ENCODE assay signal across 19 cellular contexts in the genomic region with DNA sequence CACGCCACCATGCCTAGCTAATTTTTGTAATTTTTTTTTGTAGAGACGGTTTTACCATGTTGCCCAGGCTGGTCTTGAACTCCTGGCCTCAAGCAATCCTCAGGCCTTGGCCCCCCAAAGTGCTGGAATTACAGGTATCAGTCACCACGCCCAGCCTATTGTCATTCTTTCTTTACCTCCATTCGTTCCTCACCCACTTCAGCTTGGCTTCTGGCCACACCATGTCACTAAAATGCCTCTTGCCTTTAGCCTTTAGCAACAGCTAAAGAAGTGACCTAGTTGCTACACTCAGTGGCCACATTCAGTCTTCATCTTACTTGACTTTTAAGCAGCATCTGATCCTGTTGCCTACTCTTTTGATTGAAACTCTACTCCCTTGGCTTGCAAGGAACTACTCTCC. TPM values are rescaled to one million over a fixed set of nuclear protein-coding genes. Genes with fewer than 3 reads are reported as not detected.
DNase-seq lines count a peak whose midpoint lies in the region; ATAC-seq, FAIRE-seq and TF ChIP-seq lines count a peak whose summit lies in the region.
"Had no signal": no experiment of that assay in that cellular context is flagged by ENCODE, and none has a peak within 500 bp of the region (broad histone marks: within the 10 kb centered on the region; RNA-seq: fewer than 3 reads in every experiment).

No MANE protein-coding gene starts in this region.

- no peak overlapping the region for H3K4me3 ChIP-seq in H1 (ENCODE audit: extremely low read depth in 1 of 4, insufficient read depth in 2 of 4, low read depth in 3 of 4, low read length in 4 of 4)
- H3K4me3 ChIP-seq in spleen, result no peak overlapping the region
- no peak overlapping the region for H3K4me3 ChIP-seq in breast epithelium
- H3K4me3 ChIP-seq: BLaER1, GM12878 had no signal

- H4K91ac ChIP-seq in H1 (replicated peaks; ENCODE audit: insufficient read length, low read length), result no peak overlapping the region

- no peaks in the 10 kb centered on the region for H4K20me1 ChIP-seq in H1 (replicated peaks in 1 of 2; ENCODE audit: control insufficient read depth in 1 of 2, insufficient read depth in 2 of 2, low read length in 2 of 2)

- no peak overlapping the region for H4K8ac ChIP-seq in H1 (ENCODE audit: extremely low read depth, insufficient read depth, low read length)

- H3K4ac ChIP-seq in H1 (replicated peaks; ENCODE audit: insufficient read length, low read depth, low read length), result peak overlapping the region; percentile 57

- no peak overlapping the region for H3K23ac ChIP-seq in H1 (ENCODE audit: insufficient read length)

- H2BK12ac ChIP-seq in H1 (ENCODE audit: low read depth, low read length), result peak overlapping the region; percentile 71; the same call in 1 of the 2 replicates

- H3K27me3 ChIP-seq in H1 (replicated peaks in 1 of 4; ENCODE audit: control insufficient read depth in 3 of 4, extremely low read depth in 1 of 4, insufficient read depth in 3 of 4, low read length in 3 of 4) (peaks cover 1 to 17% (median 10%) of the 10 kb centered on the region in 4 experiments; a peak in 3 of 7 replicates), spleen (replicated peaks in 1 of 7) (peaks cover 0 to 23% (median 0%) of the 10 kb centered on the region in 7 donors), breast epithelium (no peaks in the 10 kb centered on the region)

- no peak overlapping the region for H4K5ac ChIP-seq in H1 (ENCODE audit: insufficient read length, low read depth, low read length)

- no peak for TF ChIP-seq CTCF in H1 (IDR thresholded peaks at IDR 0.05; ENCODE audit: control extremely low read depth in 1 of 3, insufficient read depth in 1 of 3, low read depth in 1 of 3, low read length in 3 of 3)
- no peak for TF ChIP-seq CTCF in spleen (IDR thresholded peaks at IDR 0.05 in 8 of 11, conservative IDR thresholded peaks at IDR 0.05 in 3 of 11)
- no peak for TF ChIP-seq CTCF in breast epithelium (IDR thresholded peaks at IDR 0.05)

- 75% methylated on average over 4 of the region's 4 CpGs; no CpG with 5 or more reads in 1 of the 2 experiments for WGBS in H1 (ENCODE audit: extremely low coverage in 1 of 2, insufficient coverage in 1 of 2, insufficient read length in 1 of 2, insufficient replicate concordance in 2 of 2, low coverage in 1 of 2, low lambda C conversion rate in 2 of 2, missing lambda C conversion rate in 1 of 2), 2 experiments
- WGBS in spleen, 5 donors, result 75 to 90% (median 83%) methylated on average over 4 of the region's 4 CpGs

- H3K23me2 ChIP-seq in H1 (ENCODE audit: low read depth, low read length), result peaks cover 6% of the 10 kb centered on the region

- no peaks in the 10 kb centered on the region for H3K79me1 ChIP-seq in H1 (ENCODE audit: low read depth, low read length)

- no peak overlapping the region for H3K27ac Mint-ChIP-seq in activated T-helper 2 cell treated with anti-CD3 and anti-CD28 coated beads, Interferon-gamma antibody, Interleukin-2, Interleukin-4, amounts not matched to agents 10 μg/mL and 5 μg/mL and 100 μg/mL, durations not matched to agents 14 hours and 24 hours and 36 hours
- H3K27ac Mint-ChIP-seq: CD14-positive monocyte; CD8-positive, alpha-beta T cell; H9 had no signal

- DNase-seq in ELF-1 (ENCODE audit: low read depth, low spot score), result peak; percentile 17
- DNase-seq in H1 (ENCODE audit: low read depth in 1 of 2, low spot score in 2 of 2), result no peak
- peak; percentile 32 for DNase-seq in spleen
- DNase-seq in activated T-helper 2 cell treated with anti-CD3 and anti-CD28 coated beads, Interferon-gamma antibody, Interleukin-2, Interleukin-4, amounts not matched to agents 10 μg/mL and 5 μg/mL and 100 μg/mL, durations not matched to agents 14 hours and 24 hours and 36 hours (ENCODE audit: low spot score), result no peak
- no peak for DNase-seq in T1000 (lab: John Stamatoyannopoulos, UW)
- no peak for DNase-seq in breast epithelium (ENCODE audit: low spot score in 2 of 2)
- DNase-seq: 8988T; Calu3; CD8-positive, alpha-beta T cell; DMS79 treated with DMSO at 0.1 percent for 48 hours; GOT3; H9 had no signal

- H2BK15ac ChIP-seq in H1 (ENCODE audit: low read length), result no peak overlapping the region

- H2BK20ac ChIP-seq in H1 (ENCODE audit: low read length), result 0 out of 2 replicates have a peak overlapping the region, but pooled peaks have one; percentile 80

- H3K27me3 Mint-ChIP-seq in activated T-helper 2 cell treated with anti-CD3 and anti-CD28 coated beads, Interferon-gamma antibody, Interleukin-2, Interleukin-4, amounts not matched to agents 10 μg/mL and 5 μg/mL and 100 μg/mL, durations not matched to agents 14 hours and 24 hours and 36 hours (ENCODE audit: low read depth), result peaks cover 49% of the 10 kb centered on the region

- no peak overlapping the region; the same call in 1 of the 2 replicates for H2BK5ac ChIP-seq in H1 (ENCODE audit: low read depth, low read length)

- no peak overlapping the region for H3K9ac ChIP-seq in H1 (replicated peaks in 1 of 4; ENCODE audit: extremely low read depth in 1 of 4, low read depth in 3 of 4, low read length in 3 of 4)
- H3K9ac ChIP-seq: BLaER1 had no signal

- POLR2A ChIA-PET in H1 (lab: Charles Lee; ENCODE audit: partially characterized antibody), result interaction anchor here (0.9 kb wide), 1 partner anchor 53 kb away, joined by 4 read pairs; no protein-coding TSS in a partner anchor

- CTCF ChIA-PET in H1 (lab: Charles Lee; ENCODE audit: partially characterized antibody), result interaction anchor here (0.6 to 12.0 kb wide), 10 partner anchors 9 to 92 kb away, joined by 3 to 176 read pairs (median 4); no protein-coding TSS in a partner anchor

- H3K79me2 ChIP-seq in H1 (ENCODE audit: control insufficient read depth in 1 of 2, insufficient read depth in 2 of 2, low read length in 2 of 2), result no peaks in the 10 kb centered on the region

- no peaks in the 10 kb centered on the region for H3K9me3 ChIP-seq in H1 (ENCODE audit: insufficient read depth in 2 of 2, low read depth in 1 of 2, low read length in 1 of 2)
- no peaks in the 10 kb centered on the region for H3K9me3 ChIP-seq in spleen
- no peaks in the 10 kb centered on the region for H3K9me3 ChIP-seq in breast epithelium
- H3K9me3 ChIP-seq: BLaER1 had no signal

- no peak for FAIRE-seq in H1 (lab: Jason Lieb, UNC)
- FAIRE-seq: GM12878, GM19239, HepG2 had no signal

- H3K4me2 ChIP-seq in H1 (ENCODE audit: insufficient read depth in 1 of 2, low read depth in 2 of 2, low read length in 2 of 2), result no peak overlapping the region; a peak in 1 of 4 replicates
- H3K4me2 ChIP-seq: BLaER1 had no signal

- H3K4me1 ChIP-seq in H1 (replicated peaks in 1 of 4; ENCODE audit: control insufficient read depth in 3 of 4, insufficient read depth in 4 of 4, low read length in 3 of 4) (peaks cover 8 to 19% (median 15%) of the 10 kb centered on the region in 4 experiments; a peak in 6 of 7 replicates), spleen (peaks cover 5 to 22% (median 14%) of the 10 kb centered on the region in 6 donors), breast epithelium (no peaks in the 10 kb centered on the region)

- H3K4me1 Mint-ChIP-seq in activated T-helper 2 cell treated with anti-CD3 and anti-CD28 coated beads, Interferon-gamma antibody, Interleukin-2, Interleukin-4, amounts not matched to agents 10 μg/mL and 5 μg/mL and 100 μg/mL, durations not matched to agents 14 hours and 24 hours and 36 hours (ENCODE audit: low read depth), result no peaks in the 10 kb centered on the region

- no peak overlapping the region for H2AK5ac ChIP-seq in H1 (ENCODE audit: low read depth, low read length)

- H3K36me3 ChIP-seq in H1 (ENCODE audit: control insufficient read depth in 2 of 4, insufficient read depth in 4 of 4, low read length in 3 of 4) (no peaks in the 10 kb centered on the region), spleen (no peaks in the 10 kb centered on the region), breast epithelium (no peaks in the 10 kb centered on the region)
- H3K36me3 ChIP-seq: BLaER1 had no signal

- H3K14ac ChIP-seq in H1 (ENCODE audit: insufficient read length), result no peak overlapping the region

- no peaks in the 10 kb centered on the region for H3K9me3 Mint-ChIP-seq in activated T-helper 2 cell treated with anti-CD3 and anti-CD28 coated beads, Interferon-gamma antibody, Interleukin-2, Interleukin-4, amounts not matched to agents 10 μg/mL and 5 μg/mL and 100 μg/mL, durations not matched to agents 14 hours and 24 hours and 36 hours
- H3K9me3 Mint-ChIP-seq: CD8-positive, alpha-beta T cell; H9 had no signal

- TF ChIP-seq EP300 in H1 (IDR thresholded peaks at IDR 0.05; ENCODE audit: borderline replicate concordance in 1 of 2, low read depth in 2 of 2, low read length in 2 of 2), result no peak

- no peak overlapping the region for H3K56ac ChIP-seq in H1 (replicated peaks; ENCODE audit: insufficient read length, low read depth, low read length)

- TF ChIP-seq POLR2A in H1 (IDR thresholded peaks at IDR 0.05; ENCODE audit: control extremely low read depth in 1 of 2, low read depth in 2 of 2, low read length in 2 of 2), result no peak
- no peak for TF ChIP-seq POLR2A in spleen (IDR thresholded peaks at IDR 0.05)
- no peak for TF ChIP-seq POLR2A in breast epithelium (IDR thresholded peaks at IDR 0.05)

- intact Hi-C loops in spleen (cut with DNase I; ENCODE audit: low total_unique reads) (no loop called here), breast epithelium (cut with DNase I; ENCODE audit: low total_unique reads) (no loop called here)
- intact Hi-C loops in activated T-helper 2 cell treated with anti-CD3 and anti-CD28 coated beads, Interferon-gamma antibody, Interleukin-2, Interleukin-4, amounts not matched to agents 10 μg/mL and 5 μg/mL and 100 μg/mL, durations not matched to agents 14 hours and 24 hours and 36 hours (cut with micrococcal nuclease), result no loop called here

- ATAC-seq in GM21786 (IDR thresholded peaks at IDR 0.05; ENCODE audit: unreplicated experiment), result no peak
- ATAC-seq: CD8-positive, alpha-beta T cell; GM12878; HepG2 had no signal

- H2AFZ ChIP-seq in H1 (ENCODE audit: low read length), result no peak overlapping the region

- H3K18ac ChIP-seq in H1 (ENCODE audit: extremely low read depth, low read length), result no peak overlapping the region

- no peak overlapping the region for H2BK120ac ChIP-seq in H1 (replicated peaks; ENCODE audit: low read depth, low read length)

- H3K27ac ChIP-seq in H1 (ENCODE audit: low read depth, low read length), result no peak overlapping the region
- no peak overlapping the region for H3K27ac ChIP-seq in spleen
- H3K27ac ChIP-seq in breast epithelium, result no peak overlapping the region
- H3K27ac ChIP-seq: BLaER1 had no signal

- no peak for TF ChIP-seq RAD21 in H1 (IDR thresholded peaks at IDR 0.05 in 1 of 2, conservative IDR thresholded peaks at IDR 0.05 in 1 of 2; ENCODE audit: low read depth in 2 of 2, low read length in 2 of 2)

- no peak overlapping the region for H3K4me3 Mint-ChIP-seq in activated T-helper 2 cell treated with anti-CD3 and anti-CD28 coated beads, Interferon-gamma antibody, Interleukin-2, Interleukin-4, amounts not matched to agents 10 μg/mL and 5 μg/mL and 100 μg/mL, durations not matched to agents 14 hours and 24 hours and 36 hours (ENCODE audit: low read depth)
- H3K4me3 Mint-ChIP-seq: CD8-positive, alpha-beta T cell; IgD-negative memory B cell had no signal

- no peaks in the 10 kb centered on the region for H3K36me3 Mint-ChIP-seq in activated T-helper 2 cell treated with anti-CD3 and anti-CD28 coated beads, Interferon-gamma antibody, Interleukin-2, Interleukin-4, amounts not matched to agents 10 μg/mL and 5 μg/mL and 100 μg/mL, durations not matched to agents 14 hours and 24 hours and 36 hours (ENCODE audit: low read depth)
- H3K36me3 Mint-ChIP-seq: CD8-positive, alpha-beta T cell; IgD-negative memory B cell had no signal

RNA-seq across cellular contexts. Expression of a gene that starts 3.6 kb away (rescaled TPM):
- 7.2 and 9.9 TPM in 2 replicates for total RNA-seq in H1 (2021; fragmentation: NEBNext Ultra II Directional; extraction: Animal tissue kit (Norgen Biotek cat#: 25700))
- 9.7 and 10.5 TPM in 2 replicates for polyA plus RNA-seq in H1 (2011; rRNA removed)
- polyA plus RNA-seq in H1 (2011; cell fraction: cytosol; rRNA removed), result 9.6 TPM
- 12.6 TPM for polyA plus RNA-seq in H1 (2011; cell fraction: nucleus; rRNA removed)
- 4.8 to 8.9 TPM (median 7.2 TPM) in 4 replicates for polyA plus RNA-seq in H1 (2012, experiment 1 of 2)
- polyA plus RNA-seq in H1 (2012, experiment 2 of 2), result 4.5 TPM
- polyA plus RNA-seq in H1 (2013, experiment 1 of 2), result 5.1 TPM
- 5.4 TPM for polyA plus RNA-seq in H1 (2013, experiment 2 of 2)
- polyA minus RNA-seq in H1 (2011; rRNA and poly(A)+ RNA removed), result 7.3 and 8.1 TPM in 2 replicates
- 5.5 TPM for polyA minus RNA-seq in H1 (2011; cell fraction: cytosol; rRNA and poly(A)+ RNA removed)
- 20.8 TPM for polyA minus RNA-seq in H1 (2011; cell fraction: nucleus; rRNA and poly(A)+ RNA removed)
- 10 to 100 TPM; 12.1 to 26.4 (median 22.3) TPM for total RNA-seq in spleen
- polyA plus RNA-seq in spleen, result 10 to 100 TPM in 1 of 3 donors, 1 to 10 TPM in 2; 4.2 to 10.5 (median 4.8) TPM
- 2.0 and 2.6 TPM in 2 replicates for total RNA-seq in activated T-helper 2 cell treated with anti-CD3 and anti-CD28 coated beads, Interferon-gamma antibody, Interleukin-2, Interleukin-4, amounts not matched to agents 10 μg/mL and 5 μg/mL and 100 μg/mL, durations not matched to agents 14 hours and 24 hours and 36 hours
- total RNA-seq in breast epithelium, result 1 to 10 TPM; 1.5 to 3.3 (median 1.6) TPM
- total RNA-seq: HepG2 had no signal

Comparison
In these comparisons a context has a peak if more than half of its experiments do, and no peak if none do; other contexts are left out.
1. DNase-seq: peak in ELF-1 (single experiment) and spleen (single experiment); none in H1 (0 of 2), activated T-helper 2 cell treated with anti-CD3 and anti-CD28 coated beads, Interferon-gamma antibody, Interleukin-2, Interleukin-4, amounts not matched to agents 10 μg/mL and 5 μg/mL and 100 μg/mL, durations not matched to agents 14 hours and 24 hours and 36 hours (single experiment), T1000 (single experiment) and breast epithelium (0 of 2).